1 cellular context compared by ENCODE assay signal in the genomic region with DNA sequence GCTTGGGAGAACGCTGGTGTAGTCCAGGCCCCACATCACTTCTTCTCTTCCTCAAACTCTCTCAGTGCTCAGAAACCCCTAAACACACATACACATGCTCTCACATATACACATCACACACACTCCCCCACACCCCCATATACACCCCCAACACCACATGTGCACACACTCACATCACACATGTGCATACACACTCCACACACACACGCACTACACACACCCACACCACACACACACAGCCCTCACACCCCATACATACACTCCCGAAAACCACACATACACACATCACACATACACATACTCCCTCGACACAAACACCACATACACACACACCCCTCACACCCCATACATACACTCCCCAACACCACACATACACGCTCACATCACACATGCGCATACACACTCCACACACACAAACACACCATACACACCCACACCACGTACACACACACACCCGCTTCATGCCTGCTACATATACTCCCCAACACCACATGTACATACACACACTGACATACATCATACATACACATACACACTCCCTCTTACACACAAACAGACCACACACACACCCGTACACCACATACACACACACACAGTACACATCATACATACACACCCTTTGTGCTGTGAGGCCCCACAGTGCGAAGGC.
TF ChIP-seq lines count a peak whose summit lies in the region.

No MANE protein-coding gene starts in this region.

TF ChIP-seq in K562, 482 proteins besides CTCF, POLR2A, EP300 and RAD21 (continued from another document):
- TF ChIP-seq SMAD2 (IDR thresholded peaks at IDR 0.05; ENCODE audit: low read depth, low read length) (no peak), OTX1 (CRISPR knock-in tag; IDR thresholded peaks at IDR 0.05) (peak; percentile 84), HDAC1 (IDR thresholded peaks at IDR 0.05) (0 out of 4 replicates have a peak, but pooled peaks of 1 of the 2 experiments have one; percentile 18)
- TF ChIP-seq, protein P1, sequence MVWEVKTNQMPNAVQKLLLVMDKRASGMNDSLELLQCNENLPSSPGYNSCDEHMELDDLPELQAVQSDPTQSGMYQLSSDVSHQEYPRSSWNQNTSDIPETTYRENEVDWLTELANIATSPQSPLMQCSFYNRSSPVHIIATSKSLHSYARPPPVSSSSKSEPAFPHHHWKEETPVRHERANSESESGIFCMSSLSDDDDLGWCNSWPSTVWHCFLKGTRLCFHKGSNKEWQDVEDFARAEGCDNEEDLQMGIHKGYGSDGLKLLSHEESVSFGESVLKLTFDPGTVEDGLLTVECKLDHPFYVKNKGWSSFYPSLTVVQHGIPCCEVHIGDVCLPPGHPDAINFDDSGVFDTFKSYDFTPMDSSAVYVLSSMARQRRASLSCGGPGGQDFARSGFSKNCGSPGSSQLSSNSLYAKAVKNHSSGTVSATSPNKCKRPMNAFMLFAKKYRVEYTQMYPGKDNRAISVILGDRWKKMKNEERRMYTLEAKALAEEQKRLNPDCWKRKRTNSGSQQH (CRISPR knock-in tag; IDR thresholded peaks at IDR 0.05), result 0 out of 2 replicates have a peak, but pooled peaks have one; percentile 10
- TF ChIP-seq, protein P2, sequence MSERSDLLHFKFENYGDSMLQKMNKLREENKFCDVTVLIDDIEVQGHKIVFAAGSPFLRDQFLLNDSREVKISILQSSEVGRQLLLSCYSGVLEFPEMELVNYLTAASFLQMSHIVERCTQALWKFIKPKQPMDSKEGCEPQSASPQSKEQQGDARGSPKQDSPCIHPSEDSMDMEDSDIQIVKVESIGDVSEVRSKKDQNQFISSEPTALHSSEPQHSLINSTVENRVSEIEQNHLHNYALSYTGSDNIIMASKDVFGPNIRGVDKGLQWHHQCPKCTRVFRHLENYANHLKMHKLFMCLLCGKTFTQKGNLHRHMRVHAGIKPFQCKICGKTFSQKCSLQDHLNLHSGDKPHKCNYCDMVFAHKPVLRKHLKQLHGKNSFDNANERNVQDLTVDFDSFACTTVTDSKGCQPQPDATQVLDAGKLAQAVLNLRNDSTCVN (CRISPR knock-in tag; IDR thresholded peaks at IDR 0.05), result peak; percentile 76; the same call in 1 of the 2 replicates
